In the genomic region with DNA sequence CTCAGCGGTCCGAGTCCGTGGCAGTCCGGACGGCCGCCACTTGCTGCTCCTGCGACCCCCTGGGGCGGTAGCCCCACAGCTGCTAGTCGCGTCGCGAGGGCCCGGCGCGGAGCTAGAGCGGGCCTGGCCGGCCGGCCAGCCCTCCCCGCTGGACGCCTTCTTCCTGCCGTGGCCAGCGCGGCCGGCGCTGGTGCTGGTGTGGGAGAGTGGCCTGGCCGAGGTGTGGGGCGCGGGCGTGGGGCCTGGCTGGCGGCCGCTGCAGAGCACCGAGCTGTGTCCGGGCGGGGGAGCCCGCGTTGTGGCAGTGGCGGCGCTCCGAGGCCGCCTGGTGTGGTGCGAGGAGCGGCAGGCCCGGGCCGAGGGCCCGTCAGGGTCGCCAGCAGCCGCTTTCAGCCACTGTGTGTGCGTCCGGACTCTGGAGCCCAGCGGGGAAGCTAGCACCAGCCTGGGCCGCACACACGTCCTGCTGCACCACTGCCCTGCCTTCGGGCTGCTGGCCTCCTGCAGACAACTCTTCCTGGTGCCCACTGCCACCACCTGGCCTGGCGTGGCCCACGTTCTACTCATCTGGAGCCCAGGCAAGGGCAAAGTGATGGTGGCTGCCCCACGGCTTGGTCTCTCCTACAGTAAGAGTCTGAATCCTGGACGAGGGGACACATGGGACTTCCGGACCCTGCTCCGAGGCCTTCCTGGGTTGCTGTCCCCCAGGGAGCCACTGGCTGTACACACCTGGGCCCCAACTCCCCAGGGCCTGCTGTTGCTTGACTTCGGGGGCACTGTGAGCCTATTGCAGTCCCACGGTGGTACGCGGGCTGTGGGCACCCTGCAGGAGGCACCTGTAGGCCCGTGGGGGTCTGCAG, we compare ENCODE assay signal across 8 cellular contexts. TPM values are rescaled to one million over a fixed set of nuclear protein-coding genes. Genes with fewer than 3 reads are reported as not detected.
A peak's percentile ranks its signal among the peaks of the same experiment; 100 is the strongest.
DNase-seq lines count a peak whose midpoint lies in the region; ATAC-seq, FAIRE-seq and TF ChIP-seq lines count a peak whose summit lies in the region.

No MANE protein-coding gene starts in this region.

- intact Hi-C loops in HepG2 (cut with micrococcal nuclease; ENCODE audit: unreplicated experiment): loop anchor here (5.0 kb wide), 1 partner anchor 52 kb away; no protein-coding TSS in a partner anchor

- POLR2A ChIA-PET in HepG2 (lab: Yijun Ruan, JAX): interaction anchor here (0.9 to 3.5 kb wide), 5 partner anchors 9 to 56 kb away, joined by 3 to 39 read pairs (median 3); a partner anchor contains a TSS

- no peaks in the 10 kb centered on the region for H3K27me3 ChIP-seq in HepG2 (ENCODE audit: control insufficient read depth in 1 of 2, insufficient read depth in 2 of 2, low read length in 2 of 2)

- DNase-seq in AML-193 (lab: John Stamatoyannopoulos, UW): peak; percentile 10 to 12
- DNase-seq in choroid plexus epithelial cell (ENCODE audit: low read depth): peak; percentile 28
- DNase-seq in HepG2 (ENCODE audit: low spot score): no peak
- peak in 16 of 49 donors; percentile 10 to 76 (median 38) for DNase-seq in substantia nigra (lab: John Stamatoyannopoulos, UW)
- DNase-seq in NCI-H2081 treated with DMSO at 0.1 percent for 48 hours (lab: John Stamatoyannopoulos, UW): no peak

- peak overlapping the region; percentile 94 for H3K9ac ChIP-seq in HepG2 (ENCODE audit: insufficient read depth, low read depth, low read length)

- TF ChIP-seq POLR2A in HepG2 (IDR thresholded peaks at IDR 0.05; ENCODE audit: insufficient read depth in 1 of 2, low read depth in 2 of 2, low read length in 2 of 2): 0 out of 4 replicates have a peak, but pooled peaks of 1 of the 2 experiments have one; percentile 5

- CTCF ChIA-PET in HepG2 (lab: Yijun Ruan, JAX; ENCODE audit: low intra/inter-chr PET ratio, low total read pairs): no interaction called here

- in situ Hi-C loops in HepG2 (cut with HindIII; ENCODE audit: extremely low pct_ligation_motif_present, low pct_unique_long_range_greater_than_20kb): no loop called here

- H3K4me1 ChIP-seq in HepG2 (ENCODE audit: insufficient read depth, low read length): peaks cover 29% of the 10 kb centered on the region

- TF ChIP-seq EP300 in HepG2 (IDR thresholded peaks at IDR 0.05; ENCODE audit: low read depth in 2 of 2, low read length in 2 of 2) (no peak), HepG2 (CRISPR knock-in tag; IDR thresholded peaks at IDR 0.05; ENCODE audit: borderline replicate concordance) (no peak)

- no peak for TF ChIP-seq CTCF in choroid plexus epithelial cell (conservative IDR thresholded peaks at IDR 0.05; ENCODE audit: low read depth, low read length)
- peak; percentile 40 for TF ChIP-seq CTCF in HepG2 (CRISPR knock-in tag; IDR thresholded peaks at IDR 0.05)

- no peak overlapping the region for H2AFZ ChIP-seq in HepG2 (ENCODE audit: low read length)

- FAIRE-seq in HepG2 (lab: Jason Lieb, UNC): no peak

- H3K4me2 ChIP-seq in HepG2 (ENCODE audit: low read depth, low read length): peak overlapping the region; percentile 90

- peaks cover 0 to 3% of the 10 kb centered on the region in 2 experiments; a peak in 1 of 5 replicates for H3K36me3 ChIP-seq in HepG2 (replicated peaks in 1 of 2; ENCODE audit: control insufficient read depth in 1 of 2, insufficient read depth in 2 of 2, low read length in 2 of 2)

- peak; percentile 20 for ATAC-seq in GM18868 (IDR thresholded peaks at IDR 0.05; ENCODE audit: unreplicated experiment)
- peak; percentile 16 for ATAC-seq in HG03066 (IDR thresholded peaks at IDR 0.05; ENCODE audit: low read depth, unreplicated experiment)
- ATAC-seq in SK-N-SH treated with all-trans-retinoic acid at 6 μM for 48 hours: peak; percentile 43
- ATAC-seq in HepG2: peak; percentile 74

- BruUV-seq in HepG2 (replicated peaks; lab: Mats Ljungman, UMichigan): no TSS peak

- peaks cover 13% of the 10 kb centered on the region for H3K79me2 ChIP-seq in HepG2 (ENCODE audit: insufficient read depth, low read length)

- no peak; the same call in 1 of the 2 replicates for TF ChIP-seq RAD21 in HepG2 (CRISPR knock-in tag; IDR thresholded peaks at IDR 0.05)

- H3K4me3 ChIP-seq in choroid plexus epithelial cell (ENCODE audit: low read depth, low read length): peak overlapping the region; percentile 75
- peak overlapping the region; percentile 91 to 93 (median 93) for H3K4me3 ChIP-seq in HepG2 (replicated peaks in 1 of 3; ENCODE audit: insufficient read depth in 1 of 3, low read depth in 2 of 3, low read length in 3 of 3)

- H4K20me1 ChIP-seq in HepG2 (ENCODE audit: insufficient read depth, low read length): no peaks in the 10 kb centered on the region; the same call in 1 of the 2 replicates

- no peaks in the 10 kb centered on the region for H3K9me3 ChIP-seq in HepG2 (ENCODE audit: low read length)

- WGBS in HepG2 (ENCODE audit: low lambda C conversion rate): no CpG with 5 or more reads among the region's 64 CpGs

- H3K27ac ChIP-seq in HepG2 (ENCODE audit: extremely low read length, insufficient read depth, low read length) (peak overlapping the region; percentile 80), substantia nigra (ENCODE audit: low read depth, low read length, poor library complexity, severe bottlenecking) (peak overlapping the region; percentile 77)

RNA-seq across cellular contexts. Expression of a gene that starts 0.6 kb away (rescaled TPM):
- total RNA-seq in HepG2 (2016; rRNA removed; fragmentation: Illumina TruSeq; extraction: Trizol): 14.9 and 15.1 TPM in 2 replicates
- total RNA-seq in HepG2 (2016; cell fraction: cytosol; rRNA removed; fragmentation: Illumina TruSeq; extraction: Trizol; ENCODE audit: low read depth): 1.0 and 1.9 TPM in 2 replicates
- total RNA-seq in HepG2 (2016; cell fraction: insoluble cytoplasmic fraction; rRNA removed; fragmentation: Illumina TruSeq; extraction: Trizol): 14.4 and 15.1 TPM in 2 replicates
- total RNA-seq in HepG2 (2016; cell fraction: membrane; rRNA removed; fragmentation: Illumina TruSeq; extraction: Trizol): 3.8 and 4.1 TPM in 2 replicates
- total RNA-seq in HepG2 (2016; cell fraction: nucleus; rRNA removed; fragmentation: Illumina TruSeq; extraction: Trizol): 7.6 and 8.1 TPM in 2 replicates
- polyA plus RNA-seq in HepG2 (2011; rRNA removed): 2.9 and 4.2 TPM in 2 replicates
- 3.7 and 4.1 TPM in 2 replicates for polyA plus RNA-seq in HepG2 (2011; cell fraction: cytosol; rRNA removed)
- 3.6 TPM in 2 replicates for polyA plus RNA-seq in HepG2 (2011; cell fraction: nucleus; rRNA removed)
- 4.0 and 4.1 TPM in 2 replicates for polyA plus RNA-seq in HepG2 (2012)
- polyA plus RNA-seq in HepG2 (2016; cell fraction: cytosol; fragmentation: Illumina TruSeq; extraction: Trizol; ENCODE audit: low read depth): 0.47 and 0.53 TPM in 2 replicates
- 9.3 and 10.5 TPM in 2 replicates for polyA plus RNA-seq in HepG2 (2016; cell fraction: insoluble cytoplasmic fraction; fragmentation: Illumina TruSeq; extraction: Trizol; ENCODE audit: low read depth)
- 0.76 and 1.3 TPM in 2 replicates for polyA plus RNA-seq in HepG2 (2016; cell fraction: membrane; fragmentation: Illumina TruSeq; extraction: Trizol; ENCODE audit: low read depth)
- polyA plus RNA-seq in HepG2 (2016; cell fraction: nucleus; fragmentation: Illumina TruSeq; extraction: Trizol; ENCODE audit: insufficient read depth, low read depth): 5.4 and 6.0 TPM in 2 replicates
- polyA minus RNA-seq in HepG2 (2011; rRNA and poly(A)+ RNA removed; ENCODE audit: low replicate concordance): 14.1 and 24.9 TPM in 2 replicates
- polyA minus RNA-seq in HepG2 (2011; cell fraction: cytosol; rRNA and poly(A)+ RNA removed): 5.7 and 6.4 TPM in 2 replicates
- polyA minus RNA-seq in HepG2 (2011; cell fraction: nucleus; rRNA and poly(A)+ RNA removed): 7.0 and 7.1 TPM in 2 replicates

RNA-seq across cellular contexts. Expression of a gene that starts 9.8 kb away (rescaled TPM):
- 8.4 and 10.8 TPM in 2 replicates for total RNA-seq in HepG2 (2016; rRNA removed; fragmentation: Illumina TruSeq; extraction: Trizol)
- total RNA-seq in HepG2 (2016; cell fraction: cytosol; rRNA removed; fragmentation: Illumina TruSeq; extraction: Trizol; ENCODE audit: low read depth): 5.0 and 5.1 TPM in 2 replicates
- 7.3 and 11.0 TPM in 2 replicates for total RNA-seq in HepG2 (2016; cell fraction: insoluble cytoplasmic fraction; rRNA removed; fragmentation: Illumina TruSeq; extraction: Trizol)
- total RNA-seq in HepG2 (2016; cell fraction: membrane; rRNA removed; fragmentation: Illumina TruSeq; extraction: Trizol): 3.9 and 4.7 TPM in 2 replicates
- total RNA-seq in HepG2 (2016; cell fraction: nucleus; rRNA removed; fragmentation: Illumina TruSeq; extraction: Trizol): 13.0 and 14.8 TPM in 2 replicates
- 16.7 and 16.9 TPM in 2 replicates for polyA plus RNA-seq in HepG2 (2011; rRNA removed)
- polyA plus RNA-seq in HepG2 (2011; cell fraction: cytosol; rRNA removed): 9.7 and 11.7 TPM in 2 replicates
- polyA plus RNA-seq in HepG2 (2011; cell fraction: nucleus; rRNA removed): 13.9 and 18.6 TPM in 2 replicates
- 10.2 and 11.0 TPM in 2 replicates for polyA plus RNA-seq in HepG2 (2012)
- 2.0 and 2.3 TPM in 2 replicates for polyA plus RNA-seq in HepG2 (2016; cell fraction: cytosol; fragmentation: Illumina TruSeq; extraction: Trizol; ENCODE audit: low read depth)
- 11.6 and 13.7 TPM in 2 replicates for polyA plus RNA-seq in HepG2 (2016; cell fraction: insoluble cytoplasmic fraction; fragmentation: Illumina TruSeq; extraction: Trizol; ENCODE audit: low read depth)
- polyA plus RNA-seq in HepG2 (2016; cell fraction: membrane; fragmentation: Illumina TruSeq; extraction: Trizol; ENCODE audit: low read depth): 4.0 and 4.1 TPM in 2 replicates
- 17.4 and 19.1 TPM in 2 replicates for polyA plus RNA-seq in HepG2 (2016; cell fraction: nucleus; fragmentation: Illumina TruSeq; extraction: Trizol; ENCODE audit: insufficient read depth, low read depth)
- polyA minus RNA-seq in HepG2 (2011; rRNA and poly(A)+ RNA removed; ENCODE audit: low replicate concordance): 12.6 and 18.4 TPM in 2 replicates
- polyA minus RNA-seq in HepG2 (2011; cell fraction: cytosol; rRNA and poly(A)+ RNA removed): 6.4 and 6.6 TPM in 2 replicates
- 30.6 and 33.7 TPM in 2 replicates for polyA minus RNA-seq in HepG2 (2011; cell fraction: nucleus; rRNA and poly(A)+ RNA removed)

RNA-seq across cellular contexts. Expression of a gene that starts 54.4 kb away (rescaled TPM):
- 13.2 and 17.2 TPM in 2 replicates for total RNA-seq in HepG2 (2016; rRNA removed; fragmentation: Illumina TruSeq; extraction: Trizol)
- total RNA-seq in HepG2 (2016; cell fraction: cytosol; rRNA removed; fragmentation: Illumina TruSeq; extraction: Trizol; ENCODE audit: low read depth): 2.0 and 2.5 TPM in 2 replicates
- total RNA-seq in HepG2 (2016; cell fraction: insoluble cytoplasmic fraction; rRNA removed; fragmentation: Illumina TruSeq; extraction: Trizol): 10.9 and 17.8 TPM in 2 replicates
- total RNA-seq in HepG2 (2016; cell fraction: membrane; rRNA removed; fragmentation: Illumina TruSeq; extraction: Trizol): 7.2 and 8.2 TPM in 2 replicates
- total RNA-seq in HepG2 (2016; cell fraction: nucleus; rRNA removed; fragmentation: Illumina TruSeq; extraction: Trizol): 16.0 and 18.2 TPM in 2 replicates
- polyA plus RNA-seq in HepG2 (2011; rRNA removed): 45.5 and 52.2 TPM in 2 replicates
- polyA plus RNA-seq in HepG2 (2011; cell fraction: cytosol; rRNA removed): 23.6 and 27.6 TPM in 2 replicates
- 182 and 199 TPM in 2 replicates for polyA plus RNA-seq in HepG2 (2011; cell fraction: nucleus; rRNA removed)
- 20.4 and 24.8 TPM in 2 replicates for polyA plus RNA-seq in HepG2 (2012)
- polyA plus RNA-seq in HepG2 (2016; cell fraction: cytosol; fragmentation: Illumina TruSeq; extraction: Trizol; ENCODE audit: low read depth): 2.1 and 2.6 TPM in 2 replicates
- 15.0 and 17.5 TPM in 2 replicates for polyA plus RNA-seq in HepG2 (2016; cell fraction: insoluble cytoplasmic fraction; fragmentation: Illumina TruSeq; extraction: Trizol; ENCODE audit: low read depth)
- polyA plus RNA-seq in HepG2 (2016; cell fraction: membrane; fragmentation: Illumina TruSeq; extraction: Trizol; ENCODE audit: low read depth): 5.5 and 5.8 TPM in 2 replicates
- 49.4 and 52.8 TPM in 2 replicates for polyA plus RNA-seq in HepG2 (2016; cell fraction: nucleus; fragmentation: Illumina TruSeq; extraction: Trizol; ENCODE audit: insufficient read depth, low read depth)
- 61.4 and 104 TPM in 2 replicates for polyA minus RNA-seq in HepG2 (2011; rRNA and poly(A)+ RNA removed; ENCODE audit: low replicate concordance)
- polyA minus RNA-seq in HepG2 (2011; cell fraction: cytosol; rRNA and poly(A)+ RNA removed): 17.4 and 19.1 TPM in 2 replicates
- polyA minus RNA-seq in HepG2 (2011; cell fraction: nucleus; rRNA and poly(A)+ RNA removed): 34.2 and 39.5 TPM in 2 replicates

Comparison
In these comparisons a context has a peak if more than half of its experiments do, and no peak if none do; other contexts are left out.
1. DNase-seq: peak in AML-193 (2 of 2) and choroid plexus epithelial cell (single experiment); none in HepG2 (single experiment) and NCI-H2081 treated with DMSO at 0.1 percent for 48 hours (single experiment).
2. ATAC-seq: peak in every context shown above with its lines; median percentile 74 in HepG2; 43 in SK-N-SH treated with all-trans-retinoic acid at 6 μM for 48 hours; 20 in GM18868; 16 in HG03066.